ENCODE assay signal across 8 cellular contexts in genomic region chr2:46471-47345, GRCh38. TPM values are rescaled to one million over a fixed set of nuclear protein-coding genes. Genes with fewer than 3 reads are reported as not detected.
DNase-seq lines count a peak whose midpoint lies in the region; ATAC-seq lines count a peak whose summit lies in the region.

FAM110C (minus strand) TSS chr2:46505; CDS start chr2:46385, 120 bp downstream.

- DNase-seq in HT-29 (ENCODE audit: low spot score) (peak; percentile 85), memory B cell (ENCODE audit: low spot score in 2 of 2) (no peak), foreskin melanocyte (no peak)
- DNase-seq in activated CD4-positive, alpha-beta T cell treated with anti-CD3 and anti-CD28 coated beads, Interleukin-2, amount 50 U/mL, for 4 hours: peak; percentile 34 to 37
- peak; percentile 56 for DNase-seq in stimulated activated CD8-positive, alpha-beta memory T cell treated with anti-CD3 and anti-CD28 coated beads, Interleukin-4, amount 100 ng/mL, for 48 hours

- H3K36me3 Mint-ChIP-seq in memory B cell: peaks cover 2% of the 10 kb centered on the region

- peaks cover 3% of the 10 kb centered on the region for H3K4me1 Mint-ChIP-seq in memory B cell

- peaks cover 8% of the 10 kb centered on the region for H3K4me1 ChIP-seq in ectodermal cell (ENCODE audit: control insufficient read depth, insufficient read depth, low read length)

- no peak within 1 kb of the TSS for H3K27ac ChIP-seq in ectodermal cell (ENCODE audit: insufficient read depth, low read depth, low read length, poor library complexity, severe bottlenecking)

- H3K4me3 Mint-ChIP-seq in memory B cell: peak within 1 kb of the TSS; percentile 69

- no peak for ATAC-seq in memory B cell (ENCODE audit: low read depth)
- ATAC-seq in HG03442 (IDR thresholded peaks at IDR 0.05; ENCODE audit: unreplicated experiment): no peak
- ATAC-seq in HG02623 (IDR thresholded peaks at IDR 0.05; ENCODE audit: unreplicated experiment): no peak

- H3K27me3 Mint-ChIP-seq in memory B cell: peaks cover 22% of the 10 kb centered on the region

- no peak within 1 kb of the TSS for H3K27ac Mint-ChIP-seq in memory B cell

- peaks cover 1% of the 10 kb centered on the region for H3K9me3 Mint-ChIP-seq in memory B cell

- H3K36me3 ChIP-seq in ectodermal cell (ENCODE audit: control insufficient read depth, insufficient read depth, low read length): no peaks in the 10 kb centered on the region

- peaks cover 49% of the 10 kb centered on the region for H3K27me3 ChIP-seq in ectodermal cell (ENCODE audit: control insufficient read depth, insufficient read depth, low read length, poor library complexity, severe bottlenecking)

- peak within 1 kb of the TSS; percentile 53 for H3K4me3 ChIP-seq in ectodermal cell (ENCODE audit: insufficient read depth, low read depth, low read length)

- H3K9me3 ChIP-seq in ectodermal cell (ENCODE audit: control insufficient read depth, low read length): no peaks in the 10 kb centered on the region

- 2 to 3% methylated on average over 74 to 75 of the region's 75 CpGs for WGBS in ectodermal cell, 2 experiments

RNA-seq across cellular contexts. Expression of gene FAM110C, which starts in this region (rescaled TPM):
- 33.7 and 33.9 TPM in 2 replicates for total RNA-seq in HT-29 (2014; rRNA removed; shearing (Covaris generic))
- polyA plus RNA-seq in ectodermal cell (2013, experiment 1 of 4): 1.3 TPM
- polyA plus RNA-seq in ectodermal cell (2013, experiment 2 of 4): 0.57 TPM
- 0.59 TPM for polyA plus RNA-seq in ectodermal cell (2013, experiment 3 of 4)
- 0.97 TPM for polyA plus RNA-seq in ectodermal cell (2013, experiment 4 of 4)

Comparison
In these comparisons a context has a peak if more than half of its experiments do, and no peak if none do; other contexts are left out.
1. DNase-seq: peak in HT-29 (single experiment), activated CD4-positive, alpha-beta T cell treated with anti-CD3 and anti-CD28 coated beads, Interleukin-2, amount 50 U/mL, for 4 hours (2 of 2) and stimulated activated CD8-positive, alpha-beta memory T cell treated with anti-CD3 and anti-CD28 coated beads, Interleukin-4, amount 100 ng/mL, for 48 hours (single experiment); none in memory B cell (0 of 2) and foreskin melanocyte (single experiment).